In genomic region chr22:30435674-30436126, GRCh38 we compare ENCODE assay signal across 8 cellular contexts. TPM values are rescaled to one million over a fixed set of nuclear protein-coding genes. Genes with fewer than 3 reads are reported as not detected.
DNase-seq lines count a peak whose midpoint lies in the region; TF ChIP-seq lines count a peak whose summit lies in the region.

No MANE protein-coding gene starts in this region.

- H3K4me1 ChIP-seq in CD8-positive, alpha-beta memory T cell (ENCODE audit: insufficient read depth, low read length), result peaks cover 22% of the 10 kb centered on the region
- H3K4me1 ChIP-seq in parathyroid adenoma, result no peaks in the 10 kb centered on the region

- peaks cover 4 to 15% (median 12%) of the 10 kb centered on the region in 3 donors for H3K36me3 Mint-ChIP-seq in CD8-positive, alpha-beta memory T cell

- H3K4me3 Mint-ChIP-seq in CD8-positive, alpha-beta memory T cell, result peak overlapping the region; percentile 50 to 93 (median 72)

- H3K79me2 ChIP-seq in parathyroid adenoma, result no peaks in the 10 kb centered on the region

- no peaks in the 10 kb centered on the region for H3K36me3 ChIP-seq in CD8-positive, alpha-beta memory T cell (ENCODE audit: insufficient read depth, low read length)
- H3K36me3 ChIP-seq in parathyroid adenoma (ENCODE audit: control insufficient read depth, insufficient read depth, low read length), result no peaks in the 10 kb centered on the region

- DNase-seq in CD8-positive, alpha-beta memory T cell, result peak; percentile 77 to 95 (median 94)
- DNase-seq in RPMI8226, result peak; percentile 51
- peak; percentile 79 for DNase-seq in activated naive CD4-positive, alpha-beta T cell treated with Interleukin-2 at 50 U/mL for 16 hours
- no peak for DNase-seq in NCI-H2196 (lab: John Stamatoyannopoulos, UW; ENCODE audit: unreplicated experiment)
- no peak for DNase-seq in islet precursor cell
- no peak for DNase-seq in NCI-H1694 treated with DMSO at 0.1 percent for 48 hours (lab: John Stamatoyannopoulos, UW)
- DNase-seq in NCI-H446 (lab: John Stamatoyannopoulos, UW), result no peak

- H3K9me3 Mint-ChIP-seq in CD8-positive, alpha-beta memory T cell, result peaks cover 6 to 15% (median 10%) of the 10 kb centered on the region in 5 donors

- no peak for TF ChIP-seq CTCF in parathyroid adenoma (IDR thresholded peaks at IDR 0.05)

- peak overlapping the region; percentile 89 to 100 (median 98) for H3K27ac Mint-ChIP-seq in CD8-positive, alpha-beta memory T cell

- H3K9me3 ChIP-seq in CD8-positive, alpha-beta memory T cell (ENCODE audit: low read length), result no peaks in the 10 kb centered on the region
- H3K9me3 ChIP-seq in parathyroid adenoma (ENCODE audit: control insufficient read depth, low read length), result no peaks in the 10 kb centered on the region

- peak overlapping the region; percentile 5 for H2AFZ ChIP-seq in parathyroid adenoma

- H3K4me3 ChIP-seq in CD8-positive, alpha-beta memory T cell (ENCODE audit: low read length), result peak overlapping the region; percentile 58
- H3K4me3 ChIP-seq in parathyroid adenoma (ENCODE audit: low read depth, low read length), result no peak overlapping the region

- H3K27ac ChIP-seq in CD8-positive, alpha-beta memory T cell (ENCODE audit: low read depth, low read length), result peak overlapping the region; percentile 62
- peak overlapping the region; percentile 70 for H3K27ac ChIP-seq in parathyroid adenoma

- POLR2A ChIA-PET in CD8-positive, alpha-beta memory T cell (lab: Charles Lee), result interaction anchor here (1.5 kb wide), 1 partner anchor 12 kb away, joined by 6 read pairs; no protein-coding TSS in a partner anchor

- H3K27me3 ChIP-seq in CD8-positive, alpha-beta memory T cell (ENCODE audit: insufficient read depth, low read length, poor library complexity, severe bottlenecking), result peaks cover 9% of the 10 kb centered on the region
- H3K27me3 ChIP-seq in parathyroid adenoma (ENCODE audit: control insufficient read depth, insufficient read depth, low read length), result no peaks in the 10 kb centered on the region

- peaks cover 18 to 27% (median 25%) of the 10 kb centered on the region in 3 donors for H3K4me1 Mint-ChIP-seq in CD8-positive, alpha-beta memory T cell

- no peak overlapping the region for H3K9ac ChIP-seq in parathyroid adenoma

- H3K27me3 Mint-ChIP-seq in CD8-positive, alpha-beta memory T cell, result peaks cover 33% of the 10 kb centered on the region in 2 donors

- no peak overlapping the region for H3K4me2 ChIP-seq in parathyroid adenoma (ENCODE audit: low read length)

- CTCF ChIA-PET in CD8-positive, alpha-beta memory T cell (lab: Charles Lee), result interaction anchor here (0.6 to 4.2 kb wide), 4 partner anchors 9 to 113 kb away, joined by 4 to 37 read pairs (median 4); partner anchors contain the start of gene MTFP1

RNA-seq across cellular contexts. Expression of gene MTFP1, which starts 10.1 kb away (rescaled TPM):
- 100 to 1,000 TPM; 104 to 110 TPM for total RNA-seq in CD8-positive, alpha-beta memory T cell
- 43.1 TPM for polyA plus RNA-seq in CD8-positive, alpha-beta memory T cell

RNA-seq across cellular contexts. Expression of gene SEC14L3, which starts 36.1 kb away (rescaled TPM):
- total RNA-seq in CD8-positive, alpha-beta memory T cell, result not detected
- polyA plus RNA-seq in CD8-positive, alpha-beta memory T cell, result not detected

RNA-seq across cellular contexts. Expression of gene SEC14L2, which starts 38.9 kb away (rescaled TPM):
- total RNA-seq in CD8-positive, alpha-beta memory T cell, result 1 to 10 TPM; 4.4 to 4.9 TPM
- 4.6 TPM for polyA plus RNA-seq in CD8-positive, alpha-beta memory T cell

RNA-seq across cellular contexts. Expression of gene RNF215, which starts 48.5 kb away (rescaled TPM):
- total RNA-seq in CD8-positive, alpha-beta memory T cell, result 1 to 10 TPM; 6.3 to 7.9 TPM
- polyA plus RNA-seq in CD8-positive, alpha-beta memory T cell, result 0.22 TPM

Comparison
In these comparisons a context has a peak if more than half of its experiments do, and no peak if none do; other contexts are left out.
1. DNase-seq: peak in CD8-positive, alpha-beta memory T cell (5 of 5), RPMI8226 (single experiment) and activated naive CD4-positive, alpha-beta T cell treated with Interleukin-2 at 50 U/mL for 16 hours (single experiment); none in NCI-H2196 (single experiment), islet precursor cell (single experiment), NCI-H1694 treated with DMSO at 0.1 percent for 48 hours (single experiment) and NCI-H446 (0 of 2).